In genomic region chr10:86003201-86003621, GRCh38 we compare ENCODE assay signal across 17 cellular contexts.
"Had no signal": no experiment of that assay in that cellular context is flagged by ENCODE, and none has a peak within 500 bp of the region (broad histone marks: within the 10 kb centered on the region; RNA-seq: fewer than 3 reads in every experiment).

No MANE protein-coding gene starts in this region.

- FAIRE-seq: endothelial cell of umbilical vein had no signal

- DNase-seq: activated CD4-positive, alpha-beta T cell treated with anti-CD3 and anti-CD28 coated beads for 4 hours; activated CD4-positive, alpha-beta T cell treated with anti-CD3 and anti-CD28 coated beads, Interleukin-2, amount 50 U/mL, for 4 hours; activated naive CD4-positive, alpha-beta T cell treated with Interleukin-2 at 50 U/mL for 16 hours; activated T-cell treated with anti-CD3 and anti-CD28 coated beads for 4 hours; activated T-cell treated with anti-CD3 and anti-CD28 coated beads, Interleukin-2, amount 50 U/mL, for 72 hours; anterior cingulate cortex; cortex of kidney; head of caudate nucleus; mesendoderm; retina; stimulated activated CD4-positive, alpha-beta T cell treated with anti-CD3 and anti-CD28 coated beads, Interleukin-2, amount 100 ng/mL, for 48 hours; stimulated activated naive CD4-positive, alpha-beta T cell treated with Interleukin-2 at 50 U/mL for 16 hours; transverse colon had no signal

- ATAC-seq: activated T-cell treated with anti-CD3 and anti-CD28 coated beads, Interleukin-2, amount 50 U/mL, for 72 hours; left lobe of liver had no signal

- H3K9me3 ChIP-seq: transverse colon had no signal

- H3K27me3 ChIP-seq: transverse colon had no signal

- H3K4me1 ChIP-seq: transverse colon had no signal

- H3K27ac ChIP-seq: transverse colon, VCaP had no signal

- H3K4me3 ChIP-seq: lung, transverse colon had no signal

- H3K36me3 ChIP-seq: transverse colon had no signal
